Comparison of ENCODE assay signal across 22 cellular contexts in genomic region chr3:88876724-88877123, GRCh38.
DNase-seq lines count a peak whose midpoint lies in the region; ATAC-seq and TF ChIP-seq lines count a peak whose summit lies in the region.
"Had no signal": no experiment of that assay in that cellular context is flagged by ENCODE, and none has a peak within 500 bp of the region (broad histone marks: within the 10 kb centered on the region; RNA-seq: fewer than 3 reads in every experiment).

No MANE protein-coding gene starts in this region.

- 43% methylated on average over 4 of the region's 4 CpGs for WGBS in mammary epithelial cell (ENCODE audit: low coverage, missing lambda C conversion rate)

- H3K9me3 ChIP-seq in mammary epithelial cell (replicated peaks; ENCODE audit: insufficient read depth, low read length) (no peaks in the 10 kb centered on the region), breast epithelium (no peaks in the 10 kb centered on the region), vagina (no peaks in the 10 kb centered on the region)
- H3K9me3 ChIP-seq: A549, BE2C, BLaER1 had no signal

- DNase-seq in mammary epithelial cell = peak; percentile 12
- DNase-seq in breast epithelium (ENCODE audit: low spot score in 2 of 2) = no peak
- peak in 1 of 2 donors; percentile 68 for DNase-seq in foreskin keratinocyte
- no peak for DNase-seq in KBM-7
- no peak for DNase-seq in vagina (ENCODE audit: extremely low spot score in 2 of 2)
- DNase-seq: BE2C; C1 segment of cervical spinal cord; CD4-positive, alpha-beta memory T cell; CD4-positive, CD25-positive, alpha-beta regulatory T cell; CD8-positive, alpha-beta memory T cell; COR-L47; DMS 273 treated with DMSO at 0.1 percent for 48 hours; DMS153; DMS53; DMS79; DND-41; EL; GDM1 had no signal

- BruUV-seq in mammary epithelial cell (replicated peaks; lab: Mats Ljungman, UMichigan) = no TSS peak

- H3K4me3 ChIP-seq in mammary epithelial cell (replicated peaks in 1 of 3; ENCODE audit: insufficient read depth in 1 of 3, low read depth in 2 of 3, low read length in 3 of 3) (no peak overlapping the region), breast epithelium (no peak overlapping the region), vagina (no peak overlapping the region)
- H3K4me3 ChIP-seq: A549, BLaER1, GM12878 had no signal

- H2AFZ ChIP-seq in mammary epithelial cell (ENCODE audit: low read depth, low read length) = peak overlapping the region; percentile 13

- H3K4me2 ChIP-seq in mammary epithelial cell (ENCODE audit: insufficient read depth, low read depth, low read length) = no peak overlapping the region
- H3K4me2 ChIP-seq: A549, BLaER1 had no signal

- peaks cover 9% of the 10 kb centered on the region for H3K4me1 ChIP-seq in mammary epithelial cell (ENCODE audit: insufficient read depth, low read length)
- no peaks in the 10 kb centered on the region for H3K4me1 ChIP-seq in breast epithelium
- peaks cover 5% of the 10 kb centered on the region for H3K4me1 ChIP-seq in foreskin keratinocyte
- H3K4me1 ChIP-seq in vagina = no peaks in the 10 kb centered on the region
- H3K4me1 ChIP-seq: A549, BE2C, BLaER1 had no signal

- peak; percentile 72 for ATAC-seq in foreskin keratinocyte
- ATAC-seq: A549, GM12878 had no signal

- H3K9ac ChIP-seq in mammary epithelial cell (ENCODE audit: insufficient read depth, low read length) = no peak overlapping the region
- H3K9ac ChIP-seq: BLaER1 had no signal

- H3K27ac ChIP-seq in mammary epithelial cell (ENCODE audit: insufficient read depth, low read depth, low read length) (no peak overlapping the region), breast epithelium (no peak overlapping the region), foreskin keratinocyte (no peak overlapping the region), vagina (no peak overlapping the region)
- H3K27ac ChIP-seq: 22Rv1, A549, BLaER1 had no signal

- H3K79me2 ChIP-seq in mammary epithelial cell (ENCODE audit: insufficient read depth, low read length) = no peaks in the 10 kb centered on the region

- H4K20me1 ChIP-seq in mammary epithelial cell (ENCODE audit: insufficient read depth, low read length) = no peaks in the 10 kb centered on the region
- H4K20me1 ChIP-seq: BLaER1 had no signal

- CTCF ChIA-PET in mammary epithelial cell (lab: Charles Lee; ENCODE audit: low non-redundant PET) = interaction anchor here (0.6 kb wide), 1 partner anchor 236 kb away, joined by 5 read pairs; no protein-coding TSS in a partner anchor

- H3K36me3 ChIP-seq in mammary epithelial cell (ENCODE audit: insufficient read depth, low read length) = no peaks in the 10 kb centered on the region
- H3K36me3 ChIP-seq in breast epithelium = no peaks in the 10 kb centered on the region
- no peaks in the 10 kb centered on the region for H3K36me3 ChIP-seq in vagina
- H3K36me3 ChIP-seq: BE2C, BLaER1 had no signal

- intact Hi-C loops in mammary epithelial cell (cut with micrococcal nuclease) (no loop called here), breast epithelium (cut with DNase I; ENCODE audit: low total_unique reads) (no loop called here), vagina (cut with DNase I) (no loop called here)

- in situ Hi-C loops in mammary epithelial cell (cut with MboI; ENCODE audit: low sequenced_read_pairs in 2 of 2) = no loop called here
- in situ Hi-C loops in KBM-7 (cut with MboI; ENCODE audit: low pct_unique_long_range_greater_than_20kb, low sequenced_read_pairs) = no loop called here

- TF ChIP-seq CTCF in mammary epithelial cell (conservative IDR thresholded peaks at IDR 0.05 in 1 of 2, IDR thresholded peaks at IDR 0.05 in 1 of 2; ENCODE audit: extremely low read depth in 1 of 2, insufficient read depth in 1 of 2, low read depth in 1 of 2, low read length in 2 of 2) (no peak), breast epithelium (IDR thresholded peaks at IDR 0.05) (no peak), foreskin keratinocyte (conservative IDR thresholded peaks at IDR 0.05) (no peak), vagina (IDR thresholded peaks at IDR 0.05) (no peak)

- no peaks in the 10 kb centered on the region for H3K27me3 ChIP-seq in mammary epithelial cell (ENCODE audit: insufficient read depth, low read length)
- H3K27me3 ChIP-seq in breast epithelium = no peaks in the 10 kb centered on the region
- no peaks in the 10 kb centered on the region for H3K27me3 ChIP-seq in foreskin keratinocyte
- H3K27me3 ChIP-seq in vagina = no peaks in the 10 kb centered on the region
- H3K27me3 ChIP-seq: BE2C, BLaER1 had no signal

- TF ChIP-seq POLR2A in breast epithelium (IDR thresholded peaks at IDR 0.05) = no peak
- TF ChIP-seq POLR2A in vagina (IDR thresholded peaks at IDR 0.05) = no peak

- dilution Hi-C loops in mammary epithelial cell (cut with HindIII; ENCODE audit: low sequenced_read_pairs) = no loop called here
